24 cellular contexts compared by ENCODE assay signal in genomic region chr9:98563997-98564396, GRCh38.
"Had no signal": no experiment of that assay in that cellular context is flagged by ENCODE, and none has a peak within 500 bp of the region (broad histone marks: within the 10 kb centered on the region; RNA-seq: fewer than 3 reads in every experiment).

No MANE protein-coding gene starts in this region.

- H3K36me3 Mint-ChIP-seq: activated CD4-positive, alpha-beta memory T cell treated with anti-CD3 and anti-CD28 coated beads for 36 hours; activated naive CD4-positive, alpha-beta T cell treated with anti-CD3 and anti-CD28 coated beads, Interleukin-2, amount 50 U/mL, for 24 hours; activated naive CD8-positive, alpha-beta T cell treated with anti-CD3 and anti-CD28 coated beads for 36 hours had no signal

- H3K9me3 ChIP-seq: adrenal gland, body of pancreas, gastrocnemius medialis had no signal

- H3K27me3 Mint-ChIP-seq: activated CD4-positive, alpha-beta memory T cell treated with anti-CD3 and anti-CD28 coated beads for 36 hours; activated naive CD8-positive, alpha-beta T cell treated with anti-CD3 and anti-CD28 coated beads for 36 hours had no signal

- H3K27ac Mint-ChIP-seq: activated CD4-positive, alpha-beta memory T cell treated with anti-CD3 and anti-CD28 coated beads for 36 hours; activated CD4-positive, alpha-beta T cell treated with anti-CD3 and anti-CD28 coated beads for 36 hours; activated CD4-positive, alpha-beta T cell treated with anti-CD3 and anti-CD28 coated beads, Interleukin-2, amount 10 ng/mL, durations not matched to agents 24 days and 14 days; activated CD8-positive, alpha-beta T cell treated with anti-CD3 and anti-CD28 coated beads, Interleukin-2, amount 10 ng/mL, durations not matched to agents 7 days and 5 days; activated naive CD4-positive, alpha-beta T cell treated with anti-CD3 and anti-CD28 coated beads for 36 hours; activated naive CD4-positive, alpha-beta T cell treated with anti-CD3 and anti-CD28 coated beads, Interleukin-2, amount 50 U/mL, for 24 hours; activated naive CD8-positive, alpha-beta T cell treated with anti-CD3 and anti-CD28 coated beads for 36 hours; activated naive CD8-positive, alpha-beta T cell treated with anti-CD3 and anti-CD28 coated beads, Interleukin-2, amount 50 U/mL, for 24 hours; activated T-helper 17 cell treated with anti-CD3 and anti-CD28 coated beads, Interleukin-2, amount 50 U/mL, for 72 hours; endodermal cell had no signal

- H3K4me3 Mint-ChIP-seq: activated CD4-positive, alpha-beta memory T cell treated with anti-CD3 and anti-CD28 coated beads for 36 hours; activated CD4-positive, alpha-beta T cell treated with anti-CD3 and anti-CD28 coated beads for 36 hours; activated CD4-positive, alpha-beta T cell treated with anti-CD3 and anti-CD28 coated beads, Interleukin-2, amount 10 ng/mL, durations not matched to agents 24 days and 14 days; activated CD8-positive, alpha-beta T cell treated with anti-CD3 and anti-CD28 coated beads, Interleukin-2, amount 10 ng/mL, durations not matched to agents 7 days and 5 days; activated naive CD4-positive, alpha-beta T cell treated with anti-CD3 and anti-CD28 coated beads for 36 hours; activated naive CD4-positive, alpha-beta T cell treated with anti-CD3 and anti-CD28 coated beads, Interleukin-2, amount 50 U/mL, for 24 hours; activated naive CD8-positive, alpha-beta T cell treated with anti-CD3 and anti-CD28 coated beads for 36 hours; activated naive CD8-positive, alpha-beta T cell treated with anti-CD3 and anti-CD28 coated beads, Interleukin-2, amount 50 U/mL, for 24 hours; activated T-cell treated with anti-CD3 and anti-CD28 coated beads, Interleukin-2, amount 50 U/mL, for 4 hours; activated T-helper 17 cell treated with anti-CD3 and anti-CD28 coated beads, Interleukin-2, amount 50 U/mL, for 72 hours; endodermal cell had no signal

- H3K4me1 Mint-ChIP-seq: activated CD4-positive, alpha-beta T cell treated with anti-CD3 and anti-CD28 coated beads for 36 hours; activated CD4-positive, alpha-beta T cell treated with anti-CD3 and anti-CD28 coated beads, Interleukin-2, amount 10 ng/mL, durations not matched to agents 24 days and 14 days; activated naive CD4-positive, alpha-beta T cell treated with anti-CD3 and anti-CD28 coated beads, Interleukin-2, amount 50 U/mL, for 24 hours; activated naive CD8-positive, alpha-beta T cell treated with anti-CD3 and anti-CD28 coated beads for 36 hours; activated naive CD8-positive, alpha-beta T cell treated with anti-CD3 and anti-CD28 coated beads, Interleukin-2, amount 50 U/mL, for 24 hours; activated T-helper 17 cell treated with anti-CD3 and anti-CD28 coated beads, Interleukin-2, amount 50 U/mL, for 72 hours; endodermal cell had no signal

- H3K4me3 ChIP-seq: adrenal gland, body of pancreas, gastrocnemius medialis had no signal

- H3K27ac ChIP-seq: adrenal gland, body of pancreas, foreskin keratinocyte, gastrocnemius medialis had no signal

- H3K36me3 ChIP-seq: adrenal gland, gastrocnemius medialis had no signal

- DNase-seq: activated CD4-positive, alpha-beta memory T cell treated with anti-CD3 and anti-CD28 coated beads for 36 hours; activated CD4-positive, alpha-beta T cell treated with anti-CD3 and anti-CD28 coated beads for 36 hours; activated CD4-positive, alpha-beta T cell treated with anti-CD3 and anti-CD28 coated beads, Interleukin-2, amount 10 ng/mL, durations not matched to agents 24 days and 14 days; activated CD4-positive, CD25-positive, alpha-beta regulatory T cell; activated CD4-positive, CD25-positive, alpha-beta regulatory T cell treated with anti-CD3 and anti-CD28 coated beads, Interleukin-2, amount 50 U/mL, for 72 hours; activated CD8-positive, alpha-beta T cell treated with anti-CD3 and anti-CD28 coated beads, Interleukin-2, amount 10 ng/mL, durations not matched to agents 7 days and 5 days; activated effector memory CD4-positive, alpha-beta T cell treated with Interleukin-2 at 50 U/mL for 16 hours; activated naive CD4-positive, alpha-beta T cell treated with anti-CD3 and anti-CD28 coated beads for 36 hours; activated naive CD8-positive, alpha-beta T cell treated with anti-CD3 and anti-CD28 coated beads for 36 hours; activated naive CD8-positive, alpha-beta T cell treated with anti-CD3 and anti-CD28 coated beads, Interleukin-2, amount 50 U/mL, for 24 hours; activated T-cell treated with anti-CD3 and anti-CD28 coated beads, Interleukin-2, amount 50 U/mL, for 4 hours; adrenal gland; amygdala; aorta; body of pancreas; caudate nucleus; effector memory CD4-positive, alpha-beta T cell; foreskin keratinocyte; gastrocnemius medialis; T-helper 2 cell had no signal

- ATAC-seq: activated CD4-positive, alpha-beta T cell treated with anti-CD3 and anti-CD28 coated beads for 36 hours; activated CD8-positive, alpha-beta T cell treated with anti-CD3 and anti-CD28 coated beads, Interleukin-2, amount 10 ng/mL, durations not matched to agents 7 days and 5 days; activated naive CD8-positive, alpha-beta T cell treated with anti-CD3 and anti-CD28 coated beads, Interleukin-2, amount 50 U/mL, for 24 hours; activated T-cell treated with anti-CD3 and anti-CD28 coated beads, Interleukin-2, amount 50 U/mL, for 4 hours; activated T-helper 17 cell treated with anti-CD3 and anti-CD28 coated beads, Interleukin-2, amount 50 U/mL, for 72 hours; body of pancreas; esophagus mucosa; foreskin keratinocyte; gastrocnemius medialis had no signal

- H3K27me3 ChIP-seq: adrenal gland, body of pancreas, gastrocnemius medialis had no signal

- H3K4me1 ChIP-seq: adrenal gland, foreskin keratinocyte, gastrocnemius medialis had no signal

- H3K9me3 Mint-ChIP-seq: activated CD4-positive, alpha-beta memory T cell treated with anti-CD3 and anti-CD28 coated beads for 36 hours; activated CD4-positive, alpha-beta T cell treated with anti-CD3 and anti-CD28 coated beads, Interleukin-2, amount 10 ng/mL, durations not matched to agents 24 days and 14 days; activated naive CD4-positive, alpha-beta T cell treated with anti-CD3 and anti-CD28 coated beads for 36 hours; activated naive CD4-positive, alpha-beta T cell treated with anti-CD3 and anti-CD28 coated beads, Interleukin-2, amount 50 U/mL, for 24 hours; activated naive CD8-positive, alpha-beta T cell treated with anti-CD3 and anti-CD28 coated beads for 36 hours; activated naive CD8-positive, alpha-beta T cell treated with anti-CD3 and anti-CD28 coated beads, Interleukin-2, amount 50 U/mL, for 24 hours; activated T-cell treated with anti-CD3 and anti-CD28 coated beads, Interleukin-2, amount 50 U/mL, for 4 hours; activated T-helper 17 cell treated with anti-CD3 and anti-CD28 coated beads, Interleukin-2, amount 50 U/mL, for 72 hours; endodermal cell had no signal
